In genomic region chr3:43192028-43192427, GRCh38 we compare ENCODE assay signal across 13 cellular contexts.
"Had no signal": no experiment of that assay in that cellular context is flagged by ENCODE, and none has a peak within 500 bp of the region (broad histone marks: within the 10 kb centered on the region; RNA-seq: fewer than 3 reads in every experiment).

No MANE protein-coding gene starts in this region.

- H3K36me3 Mint-ChIP-seq: type B pancreatic cell had no signal

- H3K4me3 Mint-ChIP-seq: activated naive CD8-positive, alpha-beta T cell treated with anti-CD3 and anti-CD28 coated beads, Interleukin-2, amount 10 ng/mL, durations not matched to agents 7 days and 5 days; type B pancreatic cell had no signal

- H3K36me3 ChIP-seq: right atrium auricular region had no signal

- H3K4me3 ChIP-seq: lung, right atrium auricular region had no signal

- H3K9me3 Mint-ChIP-seq: type B pancreatic cell had no signal

- DNase-seq: activated naive CD8-positive, alpha-beta T cell treated with anti-CD3 and anti-CD28 coated beads, Interleukin-2, amount 10 ng/mL, durations not matched to agents 7 days and 5 days; activated T-cell treated with anti-CD3 and anti-CD28 coated beads for 4 hours; aorta; foreskin keratinocyte; left cardiac atrium; midbrain; small intestine; T-helper 9 cell had no signal

- H3K27me3 ChIP-seq: foreskin keratinocyte, right atrium auricular region had no signal

- H3K27ac ChIP-seq: right atrium auricular region, VCaP had no signal

- H3K27ac Mint-ChIP-seq: activated naive CD8-positive, alpha-beta T cell treated with anti-CD3 and anti-CD28 coated beads, Interleukin-2, amount 10 ng/mL, durations not matched to agents 7 days and 5 days; activated T-helper 2 cell treated with anti-CD3 and anti-CD28 coated beads, Interferon-gamma antibody, Interleukin-2, Interleukin-4, amounts not matched to agents 10 μg/mL and 5 μg/mL and 100 μg/mL, durations not matched to agents 14 hours and 24 hours and 36 hours; type B pancreatic cell had no signal

- H3K9me3 ChIP-seq: right atrium auricular region had no signal

- ATAC-seq: foreskin keratinocyte, left cardiac atrium had no signal
